In the genomic region with DNA sequence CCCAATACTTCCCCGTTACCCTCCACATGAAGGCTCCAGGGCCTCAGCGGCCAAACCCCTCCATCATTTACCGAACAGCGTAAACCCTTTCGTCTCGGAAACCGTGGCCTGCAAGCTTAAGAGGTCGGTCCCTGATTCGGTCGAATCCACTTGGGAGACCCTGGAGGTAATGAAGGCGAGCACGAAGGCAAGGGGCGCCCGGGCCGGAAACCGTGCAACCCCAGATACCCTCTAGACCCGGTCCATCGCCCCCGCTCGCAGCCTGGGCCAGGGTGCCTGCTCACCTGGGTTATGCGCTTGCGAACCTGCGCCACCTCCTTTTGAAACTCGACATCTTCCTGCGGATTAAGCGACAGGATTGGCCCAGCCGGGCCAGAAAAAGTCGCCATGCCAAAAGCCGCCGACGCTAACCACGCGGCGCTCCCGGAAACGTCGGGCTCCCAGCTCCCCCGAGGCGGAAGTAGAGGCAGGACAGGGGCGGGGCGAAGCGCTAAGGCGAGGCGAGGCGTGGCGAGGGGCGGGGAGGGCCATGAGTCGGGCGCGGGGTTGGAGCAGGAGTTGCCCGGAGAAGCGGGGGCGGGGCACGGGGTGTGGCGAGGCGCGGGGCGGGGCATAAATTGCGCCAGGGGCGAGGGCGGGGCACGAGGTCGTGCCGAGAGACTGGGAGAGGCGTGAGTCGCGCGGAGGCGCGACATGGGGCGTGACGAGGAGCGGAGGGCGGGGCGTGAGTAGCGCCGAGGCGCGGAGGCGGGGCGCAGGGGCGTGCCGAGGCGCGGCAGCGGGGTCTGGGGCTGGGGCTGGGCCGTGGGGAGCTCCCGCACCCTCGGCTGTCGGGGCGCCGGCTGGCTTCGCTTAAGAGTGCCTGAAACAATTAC, we compare ENCODE assay signal across 9 cellular contexts. TPM values are rescaled to one million over a fixed set of nuclear protein-coding genes. Genes with fewer than 3 reads are reported as not detected.
DNase-seq lines count a peak whose midpoint lies in the region; ATAC-seq, FAIRE-seq and TF ChIP-seq lines count a peak whose summit lies in the region.
"Had no signal": no experiment of that assay in that cellular context is flagged by ENCODE, and none has a peak within 500 bp of the region (broad histone marks: within the 10 kb centered on the region; RNA-seq: fewer than 3 reads in every experiment).

A gene (minus strand): TSS at position 414 of the 875 bp plus-strand sequence. CDS start 25 bp downstream, at position 389.

- H2AFZ ChIP-seq in keratinocyte (ENCODE audit: control insufficient read depth, low read length) = peak within 1 kb of the TSS; percentile 93

- TF ChIP-seq CTCF in keratinocyte (optimal IDR thresholded peaks at IDR 0.05 in 1 of 3, IDR thresholded peaks at IDR 0.05 in 1 of 3, conservative IDR thresholded peaks at IDR 0.05 in 1 of 3; ENCODE audit: extremely low read depth in 1 of 3, insufficient read depth in 2 of 3, low read length in 3 of 3) = no peak

- no peaks in the 10 kb centered on the region for H3K9me1 ChIP-seq in keratinocyte (ENCODE audit: control insufficient read depth, extremely low read depth, insufficient read depth, low read length)

- peak within 1 kb of the TSS; percentile 95 for H3K9ac ChIP-seq in keratinocyte (ENCODE audit: control insufficient read depth, extremely low read depth, insufficient read depth, low read length)

- peaks cover 44% of the 10 kb centered on the region for H3K79me2 ChIP-seq in keratinocyte (ENCODE audit: control insufficient read depth, insufficient read depth, low read length)

- H4K20me1 ChIP-seq in keratinocyte (ENCODE audit: control insufficient read depth, extremely low read depth, insufficient read depth, low read length) = no peaks in the 10 kb centered on the region

- peak within 1 kb of the TSS; percentile 85 for H3K27ac ChIP-seq in keratinocyte (ENCODE audit: control insufficient read depth, insufficient read depth, low read length)

- DNase-seq in Ammon's horn (ENCODE audit: low spot score) (peak; percentile 99), GM19238 (ENCODE audit: insufficient read length, low spot score) (peak; percentile 95), NCI-H510A (lab: John Stamatoyannopoulos, UW) (peak; percentile 92), cerebellar nuclear complex (lab: John Stamatoyannopoulos, UW) (peak; percentile 38 to 91), keratinocyte (ENCODE audit: low read depth, low spot score) (peak; percentile 67)
- DNase-seq in activated CD4-positive, alpha-beta T cell treated with anti-CD3 and anti-CD28 coated beads for 1 hour = peak; percentile 99
- peak; percentile 100 for DNase-seq in stimulated activated CD4-positive, alpha-beta T cell treated with anti-CD3 and anti-CD28 coated beads, Interleukin-12 subunit alpha, Interleukin-12 subunit beta, amount 100 ng/mL, for 48 hours (ENCODE audit: low read depth in 2 of 3, low spot score in 1 of 3)

- H3K36me3 ChIP-seq in keratinocyte (ENCODE audit: control insufficient read depth in 2 of 2, extremely low read depth in 1 of 2, insufficient read depth in 2 of 2, low read length in 2 of 2) = peaks cover 7 to 12% of the 10 kb centered on the region in 2 experiments

- H3K4me1 ChIP-seq in keratinocyte (ENCODE audit: control insufficient read depth, extremely low read depth, insufficient read depth, low read length) = peaks cover 10% of the 10 kb centered on the region

- peak within 1 kb of the TSS; percentile 80 to 100 (median 100) for H3K4me3 ChIP-seq in keratinocyte (ENCODE audit: control insufficient read depth in 2 of 3, extremely low read depth in 1 of 3, insufficient read depth in 2 of 3, low read depth in 1 of 3, low read length in 3 of 3)

- dilution Hi-C loops in keratinocyte (cut with MboI; ENCODE audit: extremely low pct_ligation_motif_present, low sequenced_read_pairs) = no loop called here

- peak; percentile 93 for ATAC-seq in HG03439 (IDR thresholded peaks at IDR 0.05; ENCODE audit: unreplicated experiment)

- no peaks in the 10 kb centered on the region for H3K9me3 ChIP-seq in keratinocyte (ENCODE audit: control insufficient read depth, low read depth, low read length)

- no peaks in the 10 kb centered on the region for H3K27me3 ChIP-seq in keratinocyte (ENCODE audit: control insufficient read depth, extremely low read depth, insufficient read depth, low read length)

- H3K4me2 ChIP-seq in keratinocyte (ENCODE audit: control insufficient read depth, extremely low read depth, insufficient read depth, low read depth, low read length) = peak within 1 kb of the TSS; percentile 91

- no peak for FAIRE-seq in keratinocyte (lab: Jason Lieb, UNC)
- FAIRE-seq: endometrium had no signal

RNA-seq across cellular contexts. Expression of the gene that starts here (rescaled TPM):
- 34.8 to 60.4 TPM (median 39.4 TPM) in 3 replicates for polyA plus RNA-seq in keratinocyte
- polyA plus RNA-seq in keratinocyte (2011; ENCODE audit: low read depth) = 170 TPM
- 38.8 and 56.4 TPM in 2 replicates for polyA plus RNA-seq in keratinocyte (2011; cell fraction: cytosol; rRNA removed)
- 30.4 and 46.2 TPM in 2 replicates for polyA plus RNA-seq in keratinocyte (2011; cell fraction: nucleus; rRNA removed)
- 69.5 and 73.0 TPM in 2 replicates for polyA plus RNA-seq in keratinocyte (2012; ENCODE audit: low replicate concordance)
- 2.9 to 21.7 TPM (median 15.1 TPM) in 3 replicates for polyA minus RNA-seq in keratinocyte
- 19.6 TPM for polyA minus RNA-seq in keratinocyte (2011; cell fraction: cytosol; rRNA and poly(A)+ RNA removed)
- 9.9 and 15.2 TPM in 2 replicates for polyA minus RNA-seq in keratinocyte (2011; cell fraction: nucleus; rRNA and poly(A)+ RNA removed)

Comparison
In these comparisons a context has a peak if more than half of its experiments do, and no peak if none do; other contexts are left out.
1. Peak in every context shown above with its lines: DNase-seq, ATAC-seq, H3K4me3 ChIP-seq and H3K27ac ChIP-seq.